Comparison of ENCODE assay signal across 20 cellular contexts in genomic region chr20:58448958-58449357, GRCh38. TPM values are rescaled to one million over a fixed set of nuclear protein-coding genes. Genes with fewer than 3 reads are reported as not detected.
DNase-seq lines count a peak whose midpoint lies in the region; ATAC-seq, FAIRE-seq and TF ChIP-seq lines count a peak whose summit lies in the region.
"Had no signal": no experiment of that assay in that cellular context is flagged by ENCODE, and none has a peak within 500 bp of the region (broad histone marks: within the 10 kb centered on the region; RNA-seq: fewer than 3 reads in every experiment).

No MANE protein-coding gene starts in this region.

- H3K9ac ChIP-seq in endodermal cell (ENCODE audit: extremely low read depth, low read length, poor library complexity, severe bottlenecking), result no peak overlapping the region

- ATAC-seq in RWPE2 (ENCODE audit: low read depth), result no peak
- no peak for ATAC-seq in HG03108 (IDR thresholded peaks at IDR 0.05; ENCODE audit: unreplicated experiment)

- TF ChIP-seq POLR2A in sigmoid colon (IDR thresholded peaks at IDR 0.05), result no peak

- WGBS in endodermal cell (ENCODE audit: insufficient coverage in 1 of 2, insufficient read length in 1 of 2), 2 experiments, result 28% methylated on average over 4 of the region's 4 CpGs; no CpG with 5 or more reads in 1 of the 2 experiments
- 91 to 95% methylated on average over 4 of the region's 4 CpGs for WGBS in sigmoid colon, 2 donors

- no peak overlapping the region for H3K4me3 Mint-ChIP-seq in endodermal cell

- no peaks in the 10 kb centered on the region for H3K27me3 ChIP-seq in RWPE2 (ENCODE audit: insufficient read depth, poor library complexity, severe bottlenecking)
- H3K27me3 ChIP-seq in endodermal cell (ENCODE audit: control insufficient read depth, insufficient read depth, low read length, poor library complexity, severe bottlenecking), result no peaks in the 10 kb centered on the region
- H3K27me3 ChIP-seq in sigmoid colon, result no peaks in the 10 kb centered on the region

- TF ChIP-seq CTCF in RWPE2 (IDR thresholded peaks at IDR 0.05; ENCODE audit: poor library complexity, severe bottlenecking), result no peak
- TF ChIP-seq CTCF in endodermal cell (conservative IDR thresholded peaks at IDR 0.05), result no peak
- TF ChIP-seq CTCF in sigmoid colon (IDR thresholded peaks at IDR 0.05), result no peak

- peaks cover 52% of the 10 kb centered on the region for H3K4me1 Mint-ChIP-seq in endodermal cell

- H3K27ac Mint-ChIP-seq in endodermal cell, result peak overlapping the region; percentile 60

- TF ChIP-seq EP300 in sigmoid colon (IDR thresholded peaks at IDR 0.05), result no peak

- H3K27me3 Mint-ChIP-seq in endodermal cell (ENCODE audit: insufficient read depth), result no peaks in the 10 kb centered on the region

- no peak overlapping the region for H3K27ac ChIP-seq in RWPE2 (ENCODE audit: poor library complexity, severe bottlenecking)
- peak overlapping the region; percentile 63 for H3K27ac ChIP-seq in endodermal cell (ENCODE audit: low read depth, low read length)
- peak overlapping the region in 3 of 4 donors; percentile 21 to 65 (median 23) for H3K27ac ChIP-seq in sigmoid colon

- H3K36me3 Mint-ChIP-seq in endodermal cell (ENCODE audit: low read depth), result peaks cover 20% of the 10 kb centered on the region

- peaks cover 6% of the 10 kb centered on the region for H3K4me1 ChIP-seq in RWPE2 (ENCODE audit: insufficient read depth, poor library complexity, severe bottlenecking)
- H3K4me1 ChIP-seq in endodermal cell (ENCODE audit: control insufficient read depth, insufficient read depth, low read length), result peaks cover 25% of the 10 kb centered on the region
- peaks cover 0 to 43% (median 16%) of the 10 kb centered on the region in 4 donors for H3K4me1 ChIP-seq in sigmoid colon

- H3K4me3 ChIP-seq in RWPE2 (ENCODE audit: severe bottlenecking) (no peak overlapping the region), endodermal cell (ENCODE audit: low read length) (peak overlapping the region; percentile 27), sigmoid colon (no peak overlapping the region)

- H3K9me3 ChIP-seq in RWPE2 (ENCODE audit: severe bottlenecking) (no peaks in the 10 kb centered on the region), endodermal cell (ENCODE audit: control insufficient read depth, low read length) (no peaks in the 10 kb centered on the region), sigmoid colon (no peaks in the 10 kb centered on the region)

- peaks cover 66% of the 10 kb centered on the region for H3K36me3 ChIP-seq in RWPE2 (ENCODE audit: low read depth)
- peaks cover 41% of the 10 kb centered on the region for H3K36me3 ChIP-seq in endodermal cell (ENCODE audit: control insufficient read depth, insufficient read depth, low read length)
- peaks cover 0 to 22% (median 13%) of the 10 kb centered on the region in 4 donors for H3K36me3 ChIP-seq in sigmoid colon

- intact Hi-C loops in sigmoid colon (cut with DNase I), result loop anchor here (5.0 kb wide), 1 partner anchor 142 kb away; the partner anchor contains the start of gene RAB22A

- DNase-seq in HTR-8/SVneo (ENCODE audit: insufficient read length, low spot score), result no peak
- peak; percentile 45 for DNase-seq in RWPE2 (ENCODE audit: low spot score)
- peak; percentile 70 for DNase-seq in endodermal cell
- no peak for DNase-seq in sigmoid colon
- DNase-seq in activated CD8-positive, alpha-beta memory T cell treated with anti-CD3 and anti-CD28 coated beads, Interleukin-2, amount 50 U/mL, for 4 hours, result no peak
- no peak for DNase-seq in DMS 273 (lab: John Stamatoyannopoulos, UW; ENCODE audit: unreplicated experiment)
- no peak for DNase-seq in NK-92 (lab: John Stamatoyannopoulos, UW; ENCODE audit: unreplicated experiment)
- DNase-seq: ACHN, C1 segment of cervical spinal cord, KG1, NCI-H1092 treated with DMSO at 0.1 percent for 48 hours, NCI-H1436 treated with DMSO at 0.1 percent for 48 hours, NCI-H1930, NCI-H510A, OCI-M1, Right ventricle myocardium superior had no signal

- FAIRE-seq in HTR-8/SVneo (lab: Jason Lieb, UNC), result peak; percentile 52
- FAIRE-seq: D721Med, H54, RCC 7860 had no signal

- H3K9me3 Mint-ChIP-seq in endodermal cell, result peaks cover under 1% of the 10 kb centered on the region

RNA-seq across cellular contexts. Expression of gene VAPB, which starts 59.9 kb away (rescaled TPM):
- 10 to 100 TPM; 47.3 to 47.5 TPM for total RNA-seq in endodermal cell
- 39.5 TPM for polyA plus RNA-seq in endodermal cell (2013, experiment 1 of 2)
- 32.1 TPM for polyA plus RNA-seq in endodermal cell (2013, experiment 2 of 2)
- total RNA-seq in sigmoid colon, result 10 to 100 TPM; 23.4 to 42.1 (median 32.7) TPM
- polyA plus RNA-seq in sigmoid colon, result 10 to 100 TPM; 33.0 to 47.6 (median 39.7) TPM

Comparison
In these comparisons a context has a peak if more than half of its experiments do, and no peak if none do; other contexts are left out.
1. DNase-seq: peak in RWPE2 (single experiment) and endodermal cell (single experiment); none in HTR-8/SVneo (single experiment), sigmoid colon (single experiment), activated CD8-positive, alpha-beta memory T cell treated with anti-CD3 and anti-CD28 coated beads, Interleukin-2, amount 50 U/mL, for 4 hours (single experiment), DMS 273 (single experiment) and NK-92 (single experiment).